Comparison of ENCODE assay signal across 8 cellular contexts in the genomic region with DNA sequence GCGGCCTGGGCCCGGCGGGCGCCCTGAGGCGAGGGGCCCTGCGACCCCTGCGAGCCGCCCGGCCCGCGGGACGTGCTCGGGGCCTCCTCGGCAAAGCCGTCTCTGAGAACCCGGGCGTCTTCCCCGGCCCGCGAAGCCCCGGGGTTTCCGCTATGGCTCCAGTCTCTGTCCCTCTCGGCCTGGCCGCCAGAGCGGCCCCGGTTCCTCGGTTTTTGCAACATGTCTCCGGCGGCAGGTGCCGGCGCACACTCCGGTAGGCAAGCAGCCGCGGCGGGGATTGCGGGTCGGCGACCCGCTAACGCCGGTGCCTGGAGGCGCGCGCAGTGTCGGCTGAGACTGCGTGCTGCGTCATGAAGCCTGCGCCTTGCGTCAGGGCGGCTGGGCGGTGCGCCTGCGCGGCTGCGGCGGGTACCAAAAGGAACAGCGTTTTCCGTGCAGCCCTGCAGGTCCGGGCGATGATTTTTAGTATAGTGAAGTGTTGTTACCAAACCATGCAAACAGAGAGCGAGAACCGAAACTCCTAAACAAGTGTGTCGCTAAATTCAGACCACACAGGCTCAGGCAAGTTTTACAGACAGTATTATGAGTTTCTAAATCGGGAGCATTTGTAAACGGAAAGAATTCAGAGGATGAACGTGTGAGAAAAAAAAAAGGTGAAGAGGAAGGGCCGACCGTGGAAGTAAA. TPM values are rescaled to one million over a fixed set of nuclear protein-coding genes. Genes with fewer than 3 reads are reported as not detected.
A peak's percentile ranks its signal among the peaks of the same experiment; 100 is the strongest.
DNase-seq lines count a peak whose midpoint lies in the region; ATAC-seq lines count a peak whose summit lies in the region.

NSMCE3 (minus strand) TSS at position 338 of the 684 bp plus-strand sequence; CDS start at position 221, 117 bp downstream.

- peak within 1 kb of the TSS; percentile 98 for H3K4me3 ChIP-seq in CD4-positive, CD25-positive, alpha-beta regulatory T cell (ENCODE audit: low read depth, low read length)

- H3K36me3 ChIP-seq in CD4-positive, CD25-positive, alpha-beta regulatory T cell (ENCODE audit: control insufficient read depth, insufficient read depth, low read length): no peaks in the 10 kb centered on the region

- POLR2A ChIA-PET in activated CD8-positive, alpha-beta T cell treated with anti-CD3 and anti-CD28 coated beads, Interleukin-2, amount 10 ng/mL, durations not matched to agents 7 days and 5 days (lab: Charles Lee): interaction anchor here (0.6 to 1.0 kb wide), 2 partner anchors 10 to 12 kb away, joined by 3 to 4 read pairs; no protein-coding TSS in a partner anchor

- CTCF ChIA-PET in activated CD8-positive, alpha-beta T cell treated with anti-CD3 and anti-CD28 coated beads, Interleukin-2, amount 10 ng/mL, durations not matched to agents 7 days and 5 days (lab: Charles Lee): interaction anchor here (1.2 to 1.9 kb wide), 3 partner anchors 129 to 166 kb away, joined by 3 to 5 read pairs (median 5); no protein-coding TSS in a partner anchor

- peak within 1 kb of the TSS; percentile 99 to 100 (median 99) for H3K27ac Mint-ChIP-seq in CD4-positive, CD25-positive, alpha-beta regulatory T cell
- peak within 1 kb of the TSS; percentile 98 for H3K27ac Mint-ChIP-seq in activated CD8-positive, alpha-beta T cell treated with anti-CD3 and anti-CD28 coated beads, Interleukin-2, amount 10 ng/mL, durations not matched to agents 7 days and 5 days

- H3K9me3 ChIP-seq in CD4-positive, CD25-positive, alpha-beta regulatory T cell (ENCODE audit: control insufficient read depth in 2 of 2, low read length in 2 of 2): no peaks in the 10 kb centered on the region

- peaks cover 6% of the 10 kb centered on the region for H3K36me3 Mint-ChIP-seq in CD4-positive, CD25-positive, alpha-beta regulatory T cell
- peaks cover 3% of the 10 kb centered on the region for H3K36me3 Mint-ChIP-seq in activated CD8-positive, alpha-beta T cell treated with anti-CD3 and anti-CD28 coated beads, Interleukin-2, amount 10 ng/mL, durations not matched to agents 7 days and 5 days (ENCODE audit: low read depth)

- peak within 1 kb of the TSS; percentile 98 for H3K27ac ChIP-seq in CD4-positive, CD25-positive, alpha-beta regulatory T cell (ENCODE audit: insufficient read depth, low read length, poor library complexity, severe bottlenecking)

- peak; percentile 90 to 91 for ATAC-seq in CD4-positive, CD25-positive, alpha-beta regulatory T cell (ENCODE audit: low read depth in 2 of 2)
- ATAC-seq in GM19438 (IDR thresholded peaks at IDR 0.05; ENCODE audit: low read depth, unreplicated experiment) (peak; percentile 86), HG03571 (IDR thresholded peaks at IDR 0.05; ENCODE audit: unreplicated experiment) (peak; percentile 90)
- ATAC-seq in activated CD8-positive, alpha-beta T cell treated with anti-CD3 and anti-CD28 coated beads, Interleukin-2, amount 10 ng/mL, durations not matched to agents 7 days and 5 days: peak; percentile 94

- peak; percentile 82 to 94 (median 92) for DNase-seq in CD4-positive, CD25-positive, alpha-beta regulatory T cell
- DNase-seq in NCI-H82 treated with DMSO at 0.1 percent for 48 hours (lab: John Stamatoyannopoulos, UW; ENCODE audit: unreplicated experiment) (peak; percentile 43), medulla oblongata (ENCODE audit: extremely low spot score) (peak; percentile 91)
- DNase-seq in activated CD8-positive, alpha-beta T cell treated with anti-CD3 and anti-CD28 coated beads, Interleukin-2, amount 10 ng/mL, durations not matched to agents 7 days and 5 days: peak; percentile 93
- DNase-seq in effector CD8-positive, alpha-beta T cell (lab: John Stamatoyannopoulos, UW): peak; percentile 76
- DNase-seq in stimulated activated CD4-positive, alpha-beta T cell treated with anti-CD3 and anti-CD28 coated beads, TNF-alpha, amount 100 ng/mL, for 48 hours (ENCODE audit: low read depth in 3 of 3): peak; percentile 79 to 86 (median 84)

- H3K27me3 Mint-ChIP-seq in CD4-positive, CD25-positive, alpha-beta regulatory T cell: peaks cover 4% of the 10 kb centered on the region
- peaks cover 2% of the 10 kb centered on the region for H3K27me3 Mint-ChIP-seq in activated CD8-positive, alpha-beta T cell treated with anti-CD3 and anti-CD28 coated beads, Interleukin-2, amount 10 ng/mL, durations not matched to agents 7 days and 5 days (ENCODE audit: low read depth)

- peaks cover 40% of the 10 kb centered on the region for H3K4me1 ChIP-seq in CD4-positive, CD25-positive, alpha-beta regulatory T cell (ENCODE audit: control insufficient read depth, insufficient read depth, low read length, poor library complexity, severe bottlenecking)

- H3K27me3 ChIP-seq in CD4-positive, CD25-positive, alpha-beta regulatory T cell (ENCODE audit: control insufficient read depth, insufficient read depth, low read length): no peaks in the 10 kb centered on the region

- H3K4me1 Mint-ChIP-seq in CD4-positive, CD25-positive, alpha-beta regulatory T cell: peaks cover 34 to 52% (median 43%) of the 10 kb centered on the region in 4 donors
- peaks cover 36% of the 10 kb centered on the region for H3K4me1 Mint-ChIP-seq in activated CD8-positive, alpha-beta T cell treated with anti-CD3 and anti-CD28 coated beads, Interleukin-2, amount 10 ng/mL, durations not matched to agents 7 days and 5 days (ENCODE audit: low read depth)

- no peaks in the 10 kb centered on the region for H3K9me3 Mint-ChIP-seq in CD4-positive, CD25-positive, alpha-beta regulatory T cell
- no peaks in the 10 kb centered on the region for H3K9me3 Mint-ChIP-seq in activated CD8-positive, alpha-beta T cell treated with anti-CD3 and anti-CD28 coated beads, Interleukin-2, amount 10 ng/mL, durations not matched to agents 7 days and 5 days (ENCODE audit: insufficient read depth)

- peak within 1 kb of the TSS; percentile 93 to 99 (median 99) for H3K4me3 Mint-ChIP-seq in CD4-positive, CD25-positive, alpha-beta regulatory T cell
- peak within 1 kb of the TSS; percentile 97 for H3K4me3 Mint-ChIP-seq in activated CD8-positive, alpha-beta T cell treated with anti-CD3 and anti-CD28 coated beads, Interleukin-2, amount 10 ng/mL, durations not matched to agents 7 days and 5 days

RNA-seq across cellular contexts. Expression of gene NSMCE3, which starts in this region (rescaled TPM):
- 43.0 TPM for total RNA-seq in CD4-positive, CD25-positive, alpha-beta regulatory T cell
- polyA plus RNA-seq in CD4-positive, CD25-positive, alpha-beta regulatory T cell: 10 to 100 TPM; 32.3 to 38.1 (median 35.2) TPM
- total RNA-seq in activated CD8-positive, alpha-beta T cell treated with anti-CD3 and anti-CD28 coated beads, Interleukin-2, amount 10 ng/mL, durations not matched to agents 7 days and 5 days: 1 to 10 TPM; 8.7 to 9.1 TPM

Comparison
In these comparisons a context has a peak if more than half of its experiments do, and no peak if none do; other contexts are left out.
1. Peak in every context shown above with its lines: DNase-seq, ATAC-seq, H3K4me3 ChIP-seq and H3K27ac ChIP-seq.
2. DNase-seq: peak in every context shown above with its lines; median percentile 93 in activated CD8-positive, alpha-beta T cell treated with anti-CD3 and anti-CD28 coated beads, Interleukin-2, amount 10 ng/mL, durations not matched to agents 7 days and 5 days; 92 in CD4-positive, CD25-positive, alpha-beta regulatory T cell; 91 in medulla oblongata; 84 in stimulated activated CD4-positive, alpha-beta T cell treated with anti-CD3 and anti-CD28 coated beads, TNF-alpha, amount 100 ng/mL, for 48 hours; 76 in effector CD8-positive, alpha-beta T cell; 43 in NCI-H82 treated with DMSO at 0.1 percent for 48 hours.